8 cellular contexts compared by ENCODE assay signal in genomic region chr10:5412277-5412941, GRCh38. TPM values are rescaled to one million over a fixed set of nuclear protein-coding genes. Genes with fewer than 3 reads are reported as not detected.
DNase-seq lines count a peak whose midpoint lies in the region; ATAC-seq and TF ChIP-seq lines count a peak whose summit lies in the region.

Gene NET1 (plus strand): TSS chr10:5412557. CDS start chr10:5412693, 136 bp downstream.

- TF ChIP-seq CTCF in dorsolateral prefrontal cortex (IDR thresholded peaks at IDR 0.05 in 54 of 56, conservative IDR thresholded peaks at IDR 0.05 in 2 of 56; ENCODE audit: low read depth in 1 of 56, partially characterized antibody in 56 of 56): peak in 24 of 56 donors; percentile 9 to 57 (median 21)
- no peak for TF ChIP-seq CTCF in liver (IDR thresholded peaks at IDR 0.05; ENCODE audit: low read depth, low read length, missing input control)

- H3K27me3 ChIP-seq in dorsolateral prefrontal cortex (peaks cover 0 to 5% (median 0%) of the 10 kb centered on the region in 45 donors), liver (ENCODE audit: control insufficient read depth in 4 of 4, insufficient read depth in 4 of 4, low read length in 3 of 4) (no peaks in the 10 kb centered on the region)

- peak in 1 of 2 donors; percentile 12 for TF ChIP-seq RAD21 in liver (IDR thresholded peaks at IDR 0.05)

- H3K9me3 ChIP-seq in liver (ENCODE audit: control insufficient read depth in 4 of 4, low read length in 3 of 4): peaks cover 0 to 3% (median 0%) of the 10 kb centered on the region in 4 donors

- no peaks in the 10 kb centered on the region for H3K36me3 ChIP-seq in liver (ENCODE audit: control insufficient read depth in 4 of 4, insufficient read depth in 3 of 4, low read depth in 1 of 4, low read length in 3 of 4)

- H3K27ac ChIP-seq in dorsolateral prefrontal cortex (peak within 1 kb of the TSS in 38 of 59 donors; percentile 4 to 85 (median 50)), liver (ENCODE audit: low read depth in 1 of 2, low read length in 2 of 2) (peak within 1 kb of the TSS; percentile 70 to 81)

- peaks cover 2 to 15% (median 10%) of the 10 kb centered on the region in 4 donors for H3K4me1 ChIP-seq in liver (ENCODE audit: control insufficient read depth in 4 of 4, insufficient read depth in 4 of 4, low read length in 3 of 4)

- intact Hi-C loops in dorsolateral prefrontal cortex (cut with DNase I): no loop called here

- under 1% methylated on average over 48 of the region's 48 CpGs for WGBS in liver

- DNase-seq in C1 segment of cervical spinal cord (lab: John Stamatoyannopoulos, UW) (peak; percentile 48 to 94 (median 88)), GM19240 (ENCODE audit: insufficient read length, low spot score) (peak; percentile 81), NCI-H526 (lab: John Stamatoyannopoulos, UW) (peak; percentile 71 to 91), dorsolateral prefrontal cortex (peak; percentile 87 to 96 (median 93))
- peak; percentile 51 to 55 for DNase-seq in activated CD4-positive, alpha-beta T cell treated with anti-CD3 and anti-CD28 coated beads, Interleukin-2, amount 50 U/mL, for 24 hours (ENCODE audit: low read depth in 1 of 2, low spot score in 1 of 2)
- DNase-seq in stimulated activated CD4-positive, alpha-beta T cell treated with anti-CD3 and anti-CD28 coated beads, Interleukin-4, amount 100 ng/mL, for 24 hours: peak; percentile 69

- H3K4me3 ChIP-seq in dorsolateral prefrontal cortex: peak within 1 kb of the TSS; percentile 48 to 84 (median 68)
- peak within 1 kb of the TSS; percentile 67 to 85 (median 70) for H3K4me3 ChIP-seq in liver (ENCODE audit: low read depth in 1 of 3, low read length in 3 of 3)

- peak within 1 kb of the TSS; percentile 30 to 40 for H3K9ac ChIP-seq in liver (ENCODE audit: low read depth in 1 of 2, low read length in 2 of 2)

- ATAC-seq in HG03457 (IDR thresholded peaks at IDR 0.05; ENCODE audit: unreplicated experiment): peak; percentile 91

TF ChIP-seq in liver, 16 proteins besides CTCF, POLR2A, EP300 and RAD21:
- TF ChIP-seq JUND (IDR thresholded peaks at IDR 0.05) (no peak), FOXA1 (IDR thresholded peaks at IDR 0.05) (no peak), MAX (IDR thresholded peaks at IDR 0.05) (no peak), TAF1 (conservative IDR thresholded peaks at IDR 0.05) (no peak), HNF4A (conservative IDR thresholded peaks at IDR 0.05) (peak in 1 of 2 donors; percentile 2), SP1 (IDR thresholded peaks at IDR 0.05) (peak; percentile 59), EGR1 (IDR thresholded peaks at IDR 0.05; ENCODE audit: low read depth in 2 of 2) (no peak), ZBTB33 (IDR thresholded peaks at IDR 0.05) (no peak), NR2F2 (IDR thresholded peaks at IDR 0.05) (no peak), REST (IDR thresholded peaks at IDR 0.05) (no peak), HNF4G (IDR thresholded peaks at IDR 0.05) (no peak), YY1 (IDR thresholded peaks at IDR 0.05) (peak; percentile 96), RXRA (IDR thresholded peaks at IDR 0.05) (no peak)

RNA-seq across cellular contexts. Expression of gene NET1, which starts in this region (rescaled TPM):
- total RNA-seq in dorsolateral prefrontal cortex (100 to 1,000 TPM in 1 of 120 experiments, 10 to 100 TPM in 119; 19.3 to 107 (median 38.4) TPM), liver (10 to 100 TPM; 34.9 to 38.6 TPM)
- polyA plus RNA-seq in liver: 10 to 100 TPM; 16.2 TPM

Comparison
In these comparisons a context has a peak if more than half of its experiments do, and no peak if none do; other contexts are left out.
1. Peak in every context shown above with its lines: DNase-seq, ATAC-seq, H3K4me3 ChIP-seq and H3K27ac ChIP-seq.